ENCODE assay signal across 14 cellular contexts in genomic region chr12:76450690-76451089, GRCh38.
DNase-seq lines count a peak whose midpoint lies in the region; ATAC-seq, FAIRE-seq and TF ChIP-seq lines count a peak whose summit lies in the region.
"Had no signal": no experiment of that assay in that cellular context is flagged by ENCODE, and none has a peak within 500 bp of the region (broad histone marks: within the 10 kb centered on the region; RNA-seq: fewer than 3 reads in every experiment).

No MANE protein-coding gene starts in this region.

- no peak overlapping the region for H3K4me3 ChIP-seq in epithelial cell of proximal tubule (ENCODE audit: low read depth, low read length)
- no peak overlapping the region for H3K4me3 ChIP-seq in retinal pigment epithelial cell (ENCODE audit: low read length)
- H3K4me3 ChIP-seq: heart left ventricle, mucosa of descending colon, skin epidermis had no signal

- FAIRE-seq in GM18507 (lab: Jason Lieb, UNC), result peak; percentile 29
- FAIRE-seq in RCC 7860 (lab: Jason Lieb, UNC), result peak; percentile 81

- DNase-seq in GM18507 (ENCODE audit: extremely low spot score, insufficient read length, low read depth), result no peak
- DNase-seq in RCC 7860 (ENCODE audit: low spot score), result peak; percentile 57
- DNase-seq in epithelial cell of proximal tubule (ENCODE audit: low read depth), result peak; percentile 20
- DNase-seq in retinal pigment epithelial cell (ENCODE audit: low read depth), result peak; percentile 72
- DNase-seq in NCI-H1436 (lab: John Stamatoyannopoulos, UW), result no peak
- DNase-seq in iPS-NIHi7 (ENCODE audit: extremely low spot score), result no peak
- DNase-seq in DMS53 treated with DMSO at 0.1 percent for 48 hours (lab: John Stamatoyannopoulos, UW; ENCODE audit: unreplicated experiment), result no peak
- DNase-seq: activated B cell treated with CpG ODN at 0.5 μM for 24 hours, DMS79 treated with DMSO at 0.1 percent for 48 hours, heart left ventricle, mucosa of descending colon had no signal

- TF ChIP-seq CTCF in epithelial cell of proximal tubule (conservative IDR thresholded peaks at IDR 0.05; ENCODE audit: low read depth, low read length) (no peak), retinal pigment epithelial cell (conservative IDR thresholded peaks at IDR 0.05; ENCODE audit: low read depth, low read length) (no peak)

- ATAC-seq in GM21526 (IDR thresholded peaks at IDR 0.05; ENCODE audit: low FRiP score, unreplicated experiment), result no peak
- ATAC-seq: heart left ventricle, mucosa of descending colon, Panc1 had no signal

Comparison
In these comparisons a context has a peak if more than half of its experiments do, and no peak if none do; other contexts are left out.
1. DNase-seq: peak in RCC 7860 (single experiment), epithelial cell of proximal tubule (single experiment) and retinal pigment epithelial cell (single experiment); none in GM18507 (single experiment), NCI-H1436 (single experiment), iPS-NIHi7 (single experiment) and DMS53 treated with DMSO at 0.1 percent for 48 hours (single experiment).